ENCODE assay signal across 1 cellular context in genomic region chr11:130108671-130109070, GRCh38. TPM values are rescaled to one million over a fixed set of nuclear protein-coding genes. Genes with fewer than 3 reads are reported as not detected.
"Had no signal": no experiment of that assay in that cellular context is flagged by ENCODE, and none has a peak within 500 bp of the region (broad histone marks: within the 10 kb centered on the region; RNA-seq: fewer than 3 reads in every experiment).

No MANE protein-coding gene starts in this region.

RNA-seq across cellular contexts. Expression of gene ST14, which starts 50.9 kb away (rescaled TPM):
- total RNA-seq: G401 had no signal
